Comparison of ENCODE assay signal across 18 cellular contexts in genomic region chr18:40852406-40852805, GRCh38.
"Had no signal": no experiment of that assay in that cellular context is flagged by ENCODE, and none has a peak within 500 bp of the region (broad histone marks: within the 10 kb centered on the region; RNA-seq: fewer than 3 reads in every experiment).

No MANE protein-coding gene starts in this region.

- H3K4me1 Mint-ChIP-seq: activated B cell treated with CpG ODN at 0.5 μM for 24 hours; activated CD4-positive, alpha-beta T cell treated with anti-CD3 and anti-CD28 coated beads, Interleukin-2, amount 10 ng/mL, durations not matched to agents 7 days and 5 days; activated naive CD8-positive, alpha-beta T cell treated with anti-CD3 and anti-CD28 coated beads for 36 hours had no signal

- FAIRE-seq: islet of Langerhans, TTC549 had no signal

- H3K4me3 ChIP-seq: gastrocnemius medialis, heart left ventricle, ovary, suprapubic skin had no signal

- H3K9me3 Mint-ChIP-seq: neural crest cell had no signal

- H3K27me3 Mint-ChIP-seq: activated B cell treated with CpG ODN at 0.5 μM for 24 hours; activated CD4-positive, alpha-beta T cell treated with anti-CD3 and anti-CD28 coated beads, Interleukin-2, amount 10 ng/mL, durations not matched to agents 7 days and 5 days; activated naive CD8-positive, alpha-beta T cell treated with anti-CD3 and anti-CD28 coated beads for 36 hours; dendritic cell treated with granulocyte-macrophage colony-stimulating factor and Interleukin-4, amounts not matched to agents 40 ng/mL and 50 ng/mL, for 4 days; stimulated activated naive CD8-positive, alpha-beta T cell treated with anti-CD3 and anti-CD28 coated beads, Interleukin-15, Interleukin-2, amounts not matched to agents 100 ng/mL and 50 ng/mL, for 24 hours had no signal

- H3K27ac ChIP-seq: gastrocnemius medialis, heart left ventricle, ovary, suprapubic skin had no signal

- H3K27ac Mint-ChIP-seq: activated B cell treated with CpG ODN at 0.5 μM for 24 hours; activated CD4-positive, alpha-beta T cell treated with anti-CD3 and anti-CD28 coated beads, Interleukin-2, amount 10 ng/mL, durations not matched to agents 7 days and 5 days; activated naive CD8-positive, alpha-beta T cell treated with anti-CD3 and anti-CD28 coated beads for 36 hours; activated T-cell treated with anti-CD3 and anti-CD28 coated beads, Interleukin-2, amount 50 U/mL, for 72 hours; dendritic cell treated with granulocyte-macrophage colony-stimulating factor and Interleukin-4, amounts not matched to agents 40 ng/mL and 50 ng/mL, for 4 days; stimulated activated naive CD8-positive, alpha-beta T cell treated with anti-CD3 and anti-CD28 coated beads, Interleukin-15, Interleukin-2, amounts not matched to agents 100 ng/mL and 50 ng/mL, for 24 hours had no signal

- H3K36me3 Mint-ChIP-seq: activated naive CD8-positive, alpha-beta T cell treated with anti-CD3 and anti-CD28 coated beads for 36 hours had no signal

- H3K4me1 ChIP-seq: gastrocnemius medialis, heart left ventricle, suprapubic skin had no signal

- H3K27me3 ChIP-seq: gastrocnemius medialis, heart left ventricle, ovary, suprapubic skin had no signal

- H3K9me3 ChIP-seq: gastrocnemius medialis, heart left ventricle, ovary, suprapubic skin had no signal

- H3K4me3 Mint-ChIP-seq: activated B cell treated with CpG ODN at 0.5 μM for 24 hours; activated CD4-positive, alpha-beta T cell treated with anti-CD3 and anti-CD28 coated beads, Interleukin-2, amount 10 ng/mL, durations not matched to agents 7 days and 5 days; activated naive CD8-positive, alpha-beta T cell treated with anti-CD3 and anti-CD28 coated beads for 36 hours; activated T-cell treated with anti-CD3 and anti-CD28 coated beads, Interleukin-2, amount 50 U/mL, for 72 hours; dendritic cell treated with granulocyte-macrophage colony-stimulating factor and Interleukin-4, amounts not matched to agents 40 ng/mL and 50 ng/mL, for 4 days; neural crest cell; stimulated activated naive CD8-positive, alpha-beta T cell treated with anti-CD3 and anti-CD28 coated beads, Interleukin-15, Interleukin-2, amounts not matched to agents 100 ng/mL and 50 ng/mL, for 24 hours had no signal

- DNase-seq: activated B cell treated with CpG ODN at 0.5 μM for 24 hours; activated CD4-positive, alpha-beta T cell treated with anti-CD3 and anti-CD28 coated beads, Interleukin-2, amount 10 ng/mL, durations not matched to agents 7 days and 5 days; activated CD8-positive, alpha-beta memory T cell treated with anti-CD3 and anti-CD28 coated beads, Interleukin-2, amount 50 U/mL, for 48 hours; activated naive CD8-positive, alpha-beta T cell treated with anti-CD3 and anti-CD28 coated beads for 36 hours; activated T-cell treated with anti-CD3 and anti-CD28 coated beads, Interleukin-2, amount 50 U/mL, for 72 hours; effector memory CD4-positive, alpha-beta T cell; gastrocnemius medialis; heart left ventricle; ovary; trophoblast cell had no signal

- H3K36me3 ChIP-seq: gastrocnemius medialis, heart left ventricle, ovary, suprapubic skin had no signal

- ATAC-seq: activated T-cell treated with anti-CD3 and anti-CD28 coated beads, Interleukin-2, amount 50 U/mL, for 72 hours; gastrocnemius medialis; heart left ventricle; left lobe of liver; sciatic nerve had no signal
